In the genomic region with DNA sequence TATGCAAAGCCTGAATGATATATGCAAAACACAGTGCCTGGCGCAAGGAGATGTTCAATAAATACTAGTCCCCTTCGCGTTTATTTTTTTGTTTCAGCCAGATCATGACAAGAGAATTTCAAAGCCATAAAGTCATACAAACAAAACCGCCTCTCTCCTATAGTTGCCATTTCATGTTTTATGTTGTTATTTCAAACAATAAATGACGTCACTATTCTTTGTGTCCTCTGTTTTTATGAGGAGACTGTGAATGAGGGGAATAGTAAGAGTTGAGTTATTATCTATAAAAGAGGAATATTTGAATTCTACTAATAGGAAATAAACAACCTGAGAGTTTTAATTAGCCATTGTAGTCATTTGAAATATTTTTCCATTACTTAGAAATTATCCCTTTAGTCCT, we compare ENCODE assay signal across 28 cellular contexts.
"Had no signal": no experiment of that assay in that cellular context is flagged by ENCODE, and none has a peak within 500 bp of the region (broad histone marks: within the 10 kb centered on the region; RNA-seq: fewer than 3 reads in every experiment).

No MANE protein-coding gene starts in this region.

- H2AFZ ChIP-seq: hepatocyte had no signal

- H3K9me3 ChIP-seq: breast epithelium, colonic mucosa, neutrophil, ovary, prostate gland, stomach, transverse colon had no signal

- FAIRE-seq: endothelial cell of umbilical vein, frontal cortex, islet of Langerhans, TTC549, urothelium cell line had no signal

- H3K27ac ChIP-seq: breast epithelium, colonic mucosa, dorsolateral prefrontal cortex, hepatocyte, neutrophil, ovary, prostate gland, skin epidermis, stomach, transverse colon, WERI-Rb-1 had no signal

- ATAC-seq: activated CD8-positive, alpha-beta memory T cell treated with anti-CD3 and anti-CD28 coated beads, Interleukin-2, amount 10 ng/mL, durations not matched to agents 7 days and 5 days; activated CD8-positive, alpha-beta T cell treated with anti-CD3 and anti-CD28 coated beads for 36 hours; effector memory CD8-positive, alpha-beta T cell; esophagus mucosa; left cardiac atrium; stimulated activated effector memory CD8-positive, alpha-beta T cell treated with anti-CD3 and anti-CD28 coated beads, Interleukin-12 subunit alpha, Interleukin-12 subunit beta, amount 100 ng/mL, for 72 hours had no signal

- DNase-seq: activated CD4-positive, alpha-beta T cell treated with anti-CD3 and anti-CD28 coated beads, Interleukin-2, amount 10 ng/mL, durations not matched to agents 7 days and 5 days; activated CD4-positive, CD25-positive, alpha-beta regulatory T cell treated with anti-CD3 and anti-CD28 coated beads, Interleukin-2, amount 50 U/mL, for 72 hours; activated CD8-positive, alpha-beta memory T cell treated with anti-CD3 and anti-CD28 coated beads, Interleukin-2, amount 10 ng/mL, durations not matched to agents 7 days and 5 days; activated CD8-positive, alpha-beta T cell treated with anti-CD3 and anti-CD28 coated beads for 36 hours; activated gamma-delta T cell; anterior cingulate cortex; colonic mucosa; dorsolateral prefrontal cortex; effector memory CD8-positive, alpha-beta T cell; glutamatergic neuron; left cardiac atrium; ovary; stimulated activated CD4-positive, alpha-beta T cell treated with anti-CD3 and anti-CD28 coated beads, Interleukin-2, amount 100 ng/mL, for 24 hours; stomach; transverse colon; WERI-Rb-1 had no signal

- H3K36me3 ChIP-seq: breast epithelium, colonic mucosa, neutrophil, ovary, prostate gland, stomach, transverse colon, WERI-Rb-1 had no signal

- H3K4me2 ChIP-seq: hepatocyte had no signal

- H3K79me2 ChIP-seq: hepatocyte had no signal

- H3K4me1 ChIP-seq: breast epithelium, colonic mucosa, prostate gland, stomach, transverse colon had no signal

- H3K4me3 ChIP-seq: breast epithelium, colonic mucosa, dorsolateral prefrontal cortex, hepatocyte, ovary, prostate gland, skin epidermis, stomach, transverse colon had no signal

- H3K27me3 ChIP-seq: breast epithelium, colonic mucosa, hepatocyte, neutrophil, ovary, stomach, transverse colon had no signal
